ENCODE assay signal across 16 cellular contexts in the genomic region with DNA sequence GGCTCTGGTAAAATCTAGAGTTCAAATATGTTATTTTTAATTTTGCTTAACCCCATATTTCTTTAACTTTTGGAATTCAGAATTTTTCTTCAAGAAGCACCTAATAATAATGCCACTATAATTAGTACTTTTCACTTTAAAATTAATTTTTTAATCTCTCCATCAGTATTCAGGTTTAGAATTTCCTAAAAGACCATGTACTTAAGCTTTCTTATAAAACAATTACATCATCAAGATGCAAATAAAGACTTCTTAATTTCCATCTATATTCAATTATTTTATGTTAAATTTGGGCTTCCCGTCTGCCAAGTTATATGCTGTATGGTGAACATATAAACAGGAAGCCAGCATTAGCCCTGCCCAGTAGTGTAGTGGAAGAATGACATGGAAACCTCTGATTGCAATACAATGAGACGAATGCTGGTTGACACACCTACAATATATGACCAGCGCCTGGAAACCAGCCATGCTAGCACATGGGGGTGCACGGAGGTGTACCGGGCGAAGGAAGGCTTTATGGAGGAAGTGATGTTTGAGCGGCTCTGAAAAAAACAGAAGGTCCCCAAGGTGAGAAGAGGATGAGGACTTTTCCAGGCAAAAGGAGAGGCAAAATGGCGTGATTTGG.
A peak's percentile ranks its signal among the peaks of the same experiment; 100 is the strongest.
DNase-seq lines count a peak whose midpoint lies in the region; ATAC-seq, FAIRE-seq and TF ChIP-seq lines count a peak whose summit lies in the region.
"Had no signal": no experiment of that assay in that cellular context is flagged by ENCODE, and none has a peak within 500 bp of the region (broad histone marks: within the 10 kb centered on the region; RNA-seq: fewer than 3 reads in every experiment).

No MANE protein-coding gene starts in this region.

- intact Hi-C loops in left colon (cut with DNase I, micrococcal nuclease) = no loop called here

- no peak for TF ChIP-seq CTCF in A549 (IDR thresholded peaks at IDR 0.05)

- H3K27ac Mint-ChIP-seq in stimulated activated naive CD8-positive, alpha-beta T cell treated with anti-CD3 and anti-CD28 coated beads, Interleukin-15, amount 100 ng/mL, for 72 hours = no peak overlapping the region
- H3K27ac Mint-ChIP-seq: CD8-positive, alpha-beta T cell had no signal

- no peak for TF ChIP-seq POLR2A in A549 (IDR thresholded peaks at IDR 0.05; ENCODE audit: low read length)
- TF ChIP-seq POLR2A in GM12891 (IDR thresholded peaks at IDR 0.05; ENCODE audit: low read depth, low read length) = no peak

- H3K9me3 ChIP-seq in A549 = no peaks in the 10 kb centered on the region

- no peak overlapping the region for H3K4me3 Mint-ChIP-seq in stimulated activated naive CD8-positive, alpha-beta T cell treated with anti-CD3 and anti-CD28 coated beads, Interleukin-15, amount 100 ng/mL, for 72 hours
- H3K4me3 Mint-ChIP-seq: CD8-positive, alpha-beta T cell had no signal

- POLR2A ChIA-PET in A549 (lab: Yijun Ruan, JAX) = no interaction called here

- FAIRE-seq in A549 (lab: Jason Lieb, UNC) = no peak
- peak; percentile 16 for FAIRE-seq in GM12891 (lab: Jason Lieb, UNC)
- FAIRE-seq in TTC549 (lab: Jason Lieb, UNC) = peak; percentile 82

- ATAC-seq in A549 (no peak; a peak in 1 of 6 replicates), left colon (peak; percentile 93)
- no peak for ATAC-seq in stimulated activated naive CD8-positive, alpha-beta T cell treated with anti-CD3 and anti-CD28 coated beads, Interleukin-15, amount 100 ng/mL, for 72 hours
- ATAC-seq: CD8-positive, alpha-beta T cell; HCT116 had no signal

- no peak for TF ChIP-seq RAD21 in A549 (conservative IDR thresholded peaks at IDR 0.05 in 1 of 2, IDR thresholded peaks at IDR 0.05 in 1 of 2)

- in situ Hi-C loops in G401 (cut with HindIII; ENCODE audit: low sequenced_read_pairs) = no loop called here

- DNase-seq in A549 (ENCODE audit: low read depth in 1 of 2, low spot score in 1 of 2) (no peak), GM12891 (ENCODE audit: insufficient read length, low spot score) (no peak), left colon (peak; percentile 26 to 58), amniotic stem cell (lab: John Stamatoyannopoulos, UW) (no peak), G401 (ENCODE audit: low spot score) (no peak), cerebellum (ENCODE audit: low spot score) (no peak)
- DNase-seq in stimulated activated naive CD8-positive, alpha-beta T cell treated with anti-CD3 and anti-CD28 coated beads, Interleukin-15, amount 100 ng/mL, for 72 hours = no peak
- DNase-seq: CD8-positive, alpha-beta T cell; DMS 273 treated with DMSO at 0.1 percent for 48 hours; NCI-H1048; NCI-H146; NCI-H2081 treated with DMSO at 0.1 percent for 48 hours; NCI-H524 treated with DMSO at 0.1 percent for 48 hours had no signal

- 77% methylated on average over 8 of the region's 8 CpGs for WGBS in A549 (ENCODE audit: missing lambda C conversion rate)

- TF ChIP-seq EP300 in A549 (IDR thresholded peaks at IDR 0.05) = no peak

- H3K4me1 Mint-ChIP-seq in stimulated activated naive CD8-positive, alpha-beta T cell treated with anti-CD3 and anti-CD28 coated beads, Interleukin-15, amount 100 ng/mL, for 72 hours = peaks cover 11% of the 10 kb centered on the region

- H3K4me3 ChIP-seq in A549 = no peak overlapping the region
- H3K4me3 ChIP-seq: PC-9 had no signal

- peaks cover 10% of the 10 kb centered on the region for H3K27me3 Mint-ChIP-seq in stimulated activated naive CD8-positive, alpha-beta T cell treated with anti-CD3 and anti-CD28 coated beads, Interleukin-15, amount 100 ng/mL, for 72 hours

- H3K27ac ChIP-seq in A549 = peak overlapping the region in 1 of 2 experiments; percentile 12; a peak in 1 of 6 replicates
- H3K27ac ChIP-seq: PC-9 had no signal

- CTCF ChIA-PET in A549 (lab: Yijun Ruan, JAX) = no interaction called here

- H3K4me2 ChIP-seq in A549 = peak overlapping the region; percentile 44
- H3K4me2 ChIP-seq: PC-9 had no signal

- H3K9me3 Mint-ChIP-seq in stimulated activated naive CD8-positive, alpha-beta T cell treated with anti-CD3 and anti-CD28 coated beads, Interleukin-15, amount 100 ng/mL, for 72 hours = no peaks in the 10 kb centered on the region
- H3K9me3 Mint-ChIP-seq: CD8-positive, alpha-beta T cell had no signal

- H3K4me1 ChIP-seq in A549 = peaks cover 27% of the 10 kb centered on the region

TF ChIP-seq in A549, 52 proteins besides CTCF, POLR2A, EP300 and RAD21 (continues in another document):
- TF ChIP-seq HOXB5 (CRISPR knock-in tag; IDR thresholded peaks at IDR 0.05) = no peak
- TF ChIP-seq HOXB13 (CRISPR knock-in tag; IDR thresholded peaks at IDR 0.05; ENCODE audit: low read depth) = no peak
- no peak for TF ChIP-seq SREBF2 (IDR thresholded peaks at IDR 0.05)
- no peak for TF ChIP-seq NPAS2 (CRISPR knock-in tag; IDR thresholded peaks at IDR 0.05; ENCODE audit: borderline replicate concordance)
- TF ChIP-seq PBX3 (IDR thresholded peaks at IDR 0.05) = no peak
- no peak for TF ChIP-seq HMGXB4 (CRISPR knock-in tag; IDR thresholded peaks at IDR 0.05; ENCODE audit: borderline replicate concordance)
- no peak for TF ChIP-seq ZC3H11A (IDR thresholded peaks at IDR 0.05)
- no peak for TF ChIP-seq CBX8 (IDR thresholded peaks at IDR 0.05)
- TF ChIP-seq, protein P1, sequence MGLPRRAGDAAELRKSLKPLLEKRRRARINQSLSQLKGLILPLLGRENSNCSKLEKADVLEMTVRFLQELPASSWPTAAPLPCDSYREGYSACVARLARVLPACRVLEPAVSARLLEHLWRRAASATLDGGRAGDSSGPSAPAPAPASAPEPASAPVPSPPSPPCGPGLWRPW (IDR thresholded peaks at IDR 0.05) = no peak
- no peak for TF ChIP-seq KDM5A (IDR thresholded peaks at IDR 0.05)
- no peak for TF ChIP-seq NFE2L2 (conservative IDR thresholded peaks at IDR 0.05; ENCODE audit: low read length)
- no peak for TF ChIP-seq ZSCAN20 (CRISPR knock-in tag; IDR thresholded peaks at IDR 0.05)

TF ChIP-seq in GM12891, 5 proteins besides CTCF, POLR2A, EP300 and RAD21:
- TF ChIP-seq POU2F2 (IDR thresholded peaks at IDR 0.05; ENCODE audit: low read depth, low read length) (no peak), TAF1 (IDR thresholded peaks at IDR 0.05; ENCODE audit: low read depth, low read length) (no peak), PAX5 (IDR thresholded peaks at IDR 0.05; ENCODE audit: insufficient read depth, low read length, severe bottlenecking) (no peak), POLR2AphosphoS5 (IDR thresholded peaks at IDR 0.05; ENCODE audit: low read depth, low read length) (no peak), SPI1 (IDR thresholded peaks at IDR 0.05; ENCODE audit: low read depth, low read length) (no peak)

Comparison
In these comparisons a context has a peak if more than half of its experiments do, and no peak if none do; other contexts are left out.
1. DNase-seq: peak in left colon (2 of 2); none in A549 (0 of 2), GM12891 (single experiment), amniotic stem cell (single experiment), G401 (single experiment), cerebellum (single experiment) and stimulated activated naive CD8-positive, alpha-beta T cell treated with anti-CD3 and anti-CD28 coated beads, Interleukin-15, amount 100 ng/mL, for 72 hours (0 of 2).